19 cellular contexts compared by ENCODE assay signal in genomic region chr13:78598933-78599332, GRCh38. TPM values are rescaled to one million over a fixed set of nuclear protein-coding genes. Genes with fewer than 3 reads are reported as not detected.
DNase-seq lines count a peak whose midpoint lies in the region; ATAC-seq and TF ChIP-seq lines count a peak whose summit lies in the region.
"Had no signal": no experiment of that assay in that cellular context is flagged by ENCODE, and none has a peak within 500 bp of the region (broad histone marks: within the 10 kb centered on the region; RNA-seq: fewer than 3 reads in every experiment).

No MANE protein-coding gene starts in this region.

- H3K27me3 ChIP-seq in right lobe of liver: peaks cover 24 to 81% of the 10 kb centered on the region in 2 donors

- no peak for TF ChIP-seq POLR2A in right lobe of liver (IDR thresholded peaks at IDR 0.05)

- H3K9me3 ChIP-seq in T-helper 17 cell (ENCODE audit: control insufficient read depth, low read length, poor library complexity, severe bottlenecking) (peaks cover 10% of the 10 kb centered on the region), right lobe of liver (no peaks in the 10 kb centered on the region)
- H3K9me3 ChIP-seq: A549 had no signal

- peaks cover 78% of the 10 kb centered on the region for H3K27me3 Mint-ChIP-seq in T-helper 17 cell

- DNase-seq in NCI-H82 (lab: John Stamatoyannopoulos, UW): peak; percentile 38
- DNase-seq in NCI-H82 treated with DMSO at 0.1 percent for 48 hours (lab: John Stamatoyannopoulos, UW; ENCODE audit: unreplicated experiment): no peak
- no peak for DNase-seq in T-helper 17 cell
- DNase-seq in left kidney (ENCODE audit: low read depth, low spot score): peak; percentile 12
- no peak for DNase-seq in right lobe of liver
- DNase-seq in OCI-M2 (lab: John Stamatoyannopoulos, UW; ENCODE audit: unreplicated experiment): no peak
- DNase-seq: AML-193; CD4-positive, alpha-beta memory T cell; DMS153; DMS79; GDM1; GM23248; HCEC 1CT; IMR-90 had no signal

- no peak overlapping the region for H3K27ac ChIP-seq in right lobe of liver
- H3K27ac ChIP-seq: 22Rv1, A549, BLaER1, GM23248 had no signal

- no peak for TF ChIP-seq CTCF in right lobe of liver (IDR thresholded peaks at IDR 0.05)

- peaks cover 16% of the 10 kb centered on the region for H3K4me1 Mint-ChIP-seq in T-helper 17 cell

- intact Hi-C loops in right lobe of liver (cut with DNase I): no loop called here

- no peak overlapping the region for H3K4me3 Mint-ChIP-seq in T-helper 17 cell

- H3K4me1 ChIP-seq in right lobe of liver: peaks cover 0 to 30% (median 7%) of the 10 kb centered on the region in 4 donors

- WGBS in right lobe of liver (ENCODE audit: insufficient coverage, low coverage, low lambda C conversion rate, missing lambda C conversion rate): 3% methylated on average over 2 of the region's 2 CpGs

- peak overlapping the region; percentile 2 for H3K27ac Mint-ChIP-seq in T-helper 17 cell
- H3K27ac Mint-ChIP-seq: CD14-positive monocyte had no signal

- ATAC-seq in T-helper 17 cell (no peak), HG03045 (IDR thresholded peaks at IDR 0.05; ENCODE audit: unreplicated experiment) (no peak), right lobe of liver (no peak)
- ATAC-seq: A549 had no signal

- no peaks in the 10 kb centered on the region for H3K36me3 ChIP-seq in right lobe of liver
- H3K36me3 ChIP-seq: BLaER1 had no signal

- peaks cover 4% of the 10 kb centered on the region for H3K36me3 Mint-ChIP-seq in T-helper 17 cell (ENCODE audit: low read depth)

- H3K4me3 ChIP-seq in right lobe of liver: no peak overlapping the region
- H3K4me3 ChIP-seq: A549, BLaER1, GM23248 had no signal

RNA-seq across cellular contexts. Expression of gene POU4F1, which starts 4.4 kb away (rescaled TPM):
- total RNA-seq in T-helper 17 cell (under 1 TPM; 0.18 to 0.20 TPM), right lobe of liver (under 1 TPM in 3 of 6 experiments, not detected in 3; 0.07 to 0.25 (median 0.19) TPM)
- total RNA-seq: GM23248, IMR-90 had no signal

Comparison
In these comparisons a context has a peak if more than half of its experiments do, and no peak if none do; other contexts are left out.
1. DNase-seq: peak in NCI-H82 (single experiment) and left kidney (single experiment); none in NCI-H82 treated with DMSO at 0.1 percent for 48 hours (single experiment), T-helper 17 cell (0 of 3), right lobe of liver (0 of 3) and OCI-M2 (single experiment).